ENCODE assay signal across 18 cellular contexts in the genomic region with DNA sequence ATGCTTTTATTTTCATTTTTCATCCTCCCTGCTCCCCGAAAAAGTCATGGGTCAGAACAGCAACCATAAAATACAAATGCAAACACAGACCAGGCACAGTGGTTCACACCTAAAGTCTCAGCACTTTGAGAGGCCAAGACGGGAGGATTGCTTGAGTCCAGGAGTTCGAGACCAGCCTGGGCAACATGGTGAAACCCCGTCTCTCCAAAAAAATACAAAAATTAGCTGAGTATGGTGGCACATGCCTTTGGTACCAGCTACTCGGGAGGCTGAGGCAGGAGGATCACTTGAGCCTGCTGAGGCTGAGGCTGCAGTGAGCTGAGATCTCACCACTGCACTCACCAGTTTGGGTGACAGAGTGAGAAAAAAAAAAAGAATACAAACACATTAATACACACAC.
"Had no signal": no experiment of that assay in that cellular context is flagged by ENCODE, and none has a peak within 500 bp of the region (broad histone marks: within the 10 kb centered on the region; RNA-seq: fewer than 3 reads in every experiment).

No MANE protein-coding gene starts in this region.

- ATAC-seq: effector memory CD8-positive, alpha-beta T cell; naive thymus-derived CD8-positive, alpha-beta T cell; T-helper 17 cell had no signal

- H3K27me3 Mint-ChIP-seq: activated naive CD8-positive, alpha-beta T cell treated with anti-CD3 and anti-CD28 coated beads, Interleukin-2, amount 10 ng/mL, durations not matched to agents 7 days and 5 days; effector memory CD8-positive, alpha-beta T cell; naive thymus-derived CD8-positive, alpha-beta T cell; stimulated activated naive CD8-positive, alpha-beta T cell treated with anti-CD3 and anti-CD28 coated beads, Interleukin-15, Interleukin-2, amounts not matched to agents 100 ng/mL and 50 ng/mL, for 24 hours had no signal

- DNase-seq: activated CD4-positive, alpha-beta T cell treated with anti-CD3 and anti-CD28 coated beads, Interleukin-2, amount 50 U/mL, for 1 hour; activated CD4-positive, CD25-positive, alpha-beta regulatory T cell; activated CD8-positive, alpha-beta memory T cell treated with anti-CD3 and anti-CD28 coated beads for 24 hours; activated naive CD8-positive, alpha-beta T cell treated with anti-CD3 and anti-CD28 coated beads, Interleukin-2, amount 10 ng/mL, durations not matched to agents 7 days and 5 days; anterior cingulate cortex; effector memory CD8-positive, alpha-beta T cell; mammary epithelial cell; naive thymus-derived CD8-positive, alpha-beta T cell; posterior cingulate gyrus; T-helper 17 cell had no signal

- H3K36me3 Mint-ChIP-seq: activated naive CD8-positive, alpha-beta T cell treated with anti-CD3 and anti-CD28 coated beads, Interleukin-2, amount 10 ng/mL, durations not matched to agents 7 days and 5 days; naive thymus-derived CD8-positive, alpha-beta T cell had no signal

- H3K27ac ChIP-seq: brain microvascular endothelial cell, epithelial cell of prostate had no signal

- H3K4me3 ChIP-seq: smooth muscle cell, testis had no signal

- H3K27ac Mint-ChIP-seq: activated naive CD8-positive, alpha-beta T cell treated with anti-CD3 and anti-CD28 coated beads, Interleukin-2, amount 10 ng/mL, durations not matched to agents 7 days and 5 days; activated T-helper 1 cell treated with anti-CD3 and anti-CD28 coated beads, Interleukin-12 subunit alpha, Interleukin-12 subunit beta, Interleukin-2, Interleukin-4 antibody, amounts not matched to agents 30 ng/mL and 10 ng/mL and 1 ng/mL, durations not matched to agents 14 hours and 24 hours and 36 hours; dendritic cell treated with granulocyte-macrophage colony-stimulating factor and Interleukin-4, amounts not matched to agents 40 ng/mL and 50 ng/mL, for 4 days; effector memory CD8-positive, alpha-beta T cell; naive thymus-derived CD8-positive, alpha-beta T cell; stimulated activated naive CD8-positive, alpha-beta T cell treated with anti-CD3 and anti-CD28 coated beads, Interleukin-15, Interleukin-2, amounts not matched to agents 100 ng/mL and 50 ng/mL, for 24 hours had no signal

- H3K27me3 ChIP-seq: brain microvascular endothelial cell, right atrium auricular region, testis had no signal

- H3K4me2 ChIP-seq: smooth muscle cell had no signal

- H3K4me3 Mint-ChIP-seq: activated naive CD8-positive, alpha-beta T cell treated with anti-CD3 and anti-CD28 coated beads, Interleukin-2, amount 10 ng/mL, durations not matched to agents 7 days and 5 days; activated T-helper 1 cell treated with anti-CD3 and anti-CD28 coated beads, Interleukin-12 subunit alpha, Interleukin-12 subunit beta, Interleukin-2, Interleukin-4 antibody, amounts not matched to agents 30 ng/mL and 10 ng/mL and 1 ng/mL, durations not matched to agents 14 hours and 24 hours and 36 hours; dendritic cell treated with granulocyte-macrophage colony-stimulating factor and Interleukin-4, amounts not matched to agents 40 ng/mL and 50 ng/mL, for 4 days; effector memory CD8-positive, alpha-beta T cell; naive thymus-derived CD8-positive, alpha-beta T cell; stimulated activated naive CD8-positive, alpha-beta T cell treated with anti-CD3 and anti-CD28 coated beads, Interleukin-15, Interleukin-2, amounts not matched to agents 100 ng/mL and 50 ng/mL, for 24 hours; T-helper 17 cell had no signal

- H3K9me3 ChIP-seq: right atrium auricular region, testis had no signal

- H3K36me3 ChIP-seq: brain microvascular endothelial cell, right atrium auricular region had no signal

- H3K4me1 ChIP-seq: testis had no signal

- H3K9me3 Mint-ChIP-seq: activated naive CD8-positive, alpha-beta T cell treated with anti-CD3 and anti-CD28 coated beads, Interleukin-2, amount 10 ng/mL, durations not matched to agents 7 days and 5 days; activated T-helper 1 cell treated with anti-CD3 and anti-CD28 coated beads, Interleukin-12 subunit alpha, Interleukin-12 subunit beta, Interleukin-2, Interleukin-4 antibody, amounts not matched to agents 30 ng/mL and 10 ng/mL and 1 ng/mL, durations not matched to agents 14 hours and 24 hours and 36 hours; dendritic cell treated with granulocyte-macrophage colony-stimulating factor and Interleukin-4, amounts not matched to agents 40 ng/mL and 50 ng/mL, for 4 days; effector memory CD8-positive, alpha-beta T cell; naive thymus-derived CD8-positive, alpha-beta T cell; stimulated activated naive CD8-positive, alpha-beta T cell treated with anti-CD3 and anti-CD28 coated beads, Interleukin-15, Interleukin-2, amounts not matched to agents 100 ng/mL and 50 ng/mL, for 24 hours had no signal
